In the genomic region with DNA sequence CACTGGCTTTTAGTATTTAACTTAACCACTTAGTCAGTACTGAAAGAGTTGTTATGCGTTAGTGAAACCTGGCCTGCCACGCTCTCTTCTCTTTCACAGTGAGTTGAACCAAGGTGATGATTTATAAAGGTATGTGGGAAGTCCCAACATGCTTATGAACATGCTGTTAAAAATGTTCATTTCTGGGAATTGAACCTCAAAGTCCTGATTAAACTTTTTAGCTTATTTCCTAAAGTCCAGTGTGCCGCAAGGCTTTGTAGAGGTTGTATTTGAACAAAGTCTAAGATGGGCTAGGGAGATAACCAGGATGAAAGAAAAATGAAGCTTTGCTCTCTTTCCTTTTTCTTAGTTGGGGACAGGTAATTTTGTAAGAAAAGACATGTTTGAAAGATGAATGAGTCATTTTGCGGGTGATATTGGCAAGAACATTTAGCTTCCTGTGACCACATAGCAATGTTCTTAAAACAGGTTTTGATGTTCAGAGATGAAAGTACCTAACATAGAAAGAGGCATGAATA, we compare ENCODE assay signal across 9 cellular contexts.
DNase-seq lines count a peak whose midpoint lies in the region; ATAC-seq and TF ChIP-seq lines count a peak whose summit lies in the region.
"Had no signal": no experiment of that assay in that cellular context is flagged by ENCODE, and none has a peak within 500 bp of the region (broad histone marks: within the 10 kb centered on the region; RNA-seq: fewer than 3 reads in every experiment).

No MANE protein-coding gene starts in this region.

- ATAC-seq in HG02938 (IDR thresholded peaks at IDR 0.05; ENCODE audit: unreplicated experiment) (peak; percentile 91), WTC11 (peak; percentile 91), lower lobe of right lung (no peak)

- intact Hi-C loops in lower lobe of right lung (cut with DNase I) = no loop called here

- CTCF ChIA-PET in WTC11 (lab: Charles Lee) = no interaction called here

- no peak overlapping the region for H3K27ac ChIP-seq in lower lobe of right lung

- H3K36me3 ChIP-seq in lower lobe of right lung = no peaks in the 10 kb centered on the region

- H3K4me3 Mint-ChIP-seq in WTC11 = no peak overlapping the region
- H3K4me3 Mint-ChIP-seq: nephron progenitor cell had no signal

- H3K9me3 Mint-ChIP-seq in WTC11 = no peaks in the 10 kb centered on the region
- H3K9me3 Mint-ChIP-seq: nephron progenitor cell had no signal

- no peaks in the 10 kb centered on the region for H3K36me3 Mint-ChIP-seq in WTC11

- DNase-seq in stimulated activated CD4-positive, alpha-beta T cell treated with anti-CD3 and anti-CD28 coated beads, Interleukin-15, amount 100 ng/mL, for 24 hours = peak; percentile 39
- DNase-seq in stimulated activated CD4-positive, alpha-beta T cell treated with anti-CD3 and anti-CD28 coated beads, Interleukin-12 subunit alpha, Interleukin-12 subunit beta, amount 100 ng/mL, for 4 hours = no peak
- no peak for DNase-seq in WTC11 (ENCODE audit: low spot score)
- DNase-seq in lower lobe of right lung = no peak
- no peak for DNase-seq in NCI-H524 (lab: John Stamatoyannopoulos, UW)
- no peak for DNase-seq in NCI-H510A treated with DMSO at 0.1 percent for 48 hours (lab: John Stamatoyannopoulos, UW)
- DNase-seq in NCI-H526 (lab: John Stamatoyannopoulos, UW) = no peak
- DNase-seq: nephron progenitor cell had no signal

- no peaks in the 10 kb centered on the region for H3K27me3 ChIP-seq in lower lobe of right lung (ENCODE audit: low read depth)

- POLR2A ChIA-PET in WTC11 (lab: Charles Lee) = no interaction called here

- no peak overlapping the region for H3K4me3 ChIP-seq in lower lobe of right lung

- H3K9me3 ChIP-seq in lower lobe of right lung = no peaks in the 10 kb centered on the region

- peak overlapping the region; percentile 78; the same call in 1 of the 2 replicates for H3K27ac Mint-ChIP-seq in WTC11
- H3K27ac Mint-ChIP-seq: nephron progenitor cell had no signal

- peaks cover 27% of the 10 kb centered on the region for H3K4me1 Mint-ChIP-seq in WTC11

- H3K4me1 ChIP-seq in lower lobe of right lung = no peaks in the 10 kb centered on the region

- TF ChIP-seq CTCF in WTC11 (IDR thresholded peaks at IDR 0.05) (no peak), lower lobe of right lung (IDR thresholded peaks at IDR 0.05) (no peak)

- H3K27me3 Mint-ChIP-seq in WTC11 (ENCODE audit: low read depth) = no peaks in the 10 kb centered on the region; the same call in 1 of the 2 replicates

TF ChIP-seq in WTC11, 78 proteins besides CTCF, POLR2A, EP300 and RAD21:
- TF ChIP-seq, protein P1, sequence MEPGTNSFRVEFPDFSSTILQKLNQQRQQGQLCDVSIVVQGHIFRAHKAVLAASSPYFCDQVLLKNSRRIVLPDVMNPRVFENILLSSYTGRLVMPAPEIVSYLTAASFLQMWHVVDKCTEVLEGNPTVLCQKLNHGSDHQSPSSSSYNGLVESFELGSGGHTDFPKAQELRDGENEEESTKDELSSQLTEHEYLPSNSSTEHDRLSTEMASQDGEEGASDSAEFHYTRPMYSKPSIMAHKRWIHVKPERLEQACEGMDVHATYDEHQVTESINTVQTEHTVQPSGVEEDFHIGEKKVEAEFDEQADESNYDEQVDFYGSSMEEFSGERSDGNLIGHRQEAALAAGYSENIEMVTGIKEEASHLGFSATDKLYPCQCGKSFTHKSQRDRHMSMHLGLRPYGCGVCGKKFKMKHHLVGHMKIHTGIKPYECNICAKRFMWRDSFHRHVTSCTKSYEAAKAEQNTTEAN (CRISPR knock-in tag; IDR thresholded peaks at IDR 0.05) = no peak
- no peak for TF ChIP-seq SOX15 (CRISPR knock-in tag; IDR thresholded peaks at IDR 0.05)
- TF ChIP-seq ELF4 (CRISPR knock-in tag; IDR thresholded peaks at IDR 0.05; ENCODE audit: low read depth) = no peak
- no peak for TF ChIP-seq TEAD4 (CRISPR knock-in tag; IDR thresholded peaks at IDR 0.05)
- TF ChIP-seq, protein P2, sequence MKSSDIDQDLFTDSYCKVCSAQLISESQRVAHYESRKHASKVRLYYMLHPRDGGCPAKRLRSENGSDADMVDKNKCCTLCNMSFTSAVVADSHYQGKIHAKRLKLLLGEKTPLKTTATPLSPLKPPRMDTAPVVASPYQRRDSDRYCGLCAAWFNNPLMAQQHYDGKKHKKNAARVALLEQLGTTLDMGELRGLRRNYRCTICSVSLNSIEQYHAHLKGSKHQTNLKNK (CRISPR knock-in tag; IDR thresholded peaks at IDR 0.05) = no peak

Comparison
In these comparisons a context has a peak if more than half of its experiments do, and no peak if none do; other contexts are left out.
1. ATAC-seq: peak in HG02938 (single experiment) and WTC11 (single experiment); none in lower lobe of right lung (0 of 2).